ENCODE assay signal across 8 cellular contexts in genomic region chr15:73081321-73081958, GRCh38. TPM values are rescaled to one million over a fixed set of nuclear protein-coding genes. Genes with fewer than 3 reads are reported as not detected.
DNase-seq lines count a peak whose midpoint lies in the region; ATAC-seq, FAIRE-seq and TF ChIP-seq lines count a peak whose summit lies in the region.

No MANE protein-coding gene starts in this region.

- no peak overlapping the region for H3K4me3 ChIP-seq in HFF-Myc (replicated peaks; ENCODE audit: low read depth, low read length)
- no peak overlapping the region for H3K4me3 ChIP-seq in PC-9
- H3K4me3 ChIP-seq in endothelial cell of umbilical vein (replicated peaks in 1 of 3; ENCODE audit: insufficient read depth in 1 of 3, low read depth in 1 of 3, low read length in 3 of 3): no peak overlapping the region

- POLR2A ChIA-PET in PC-9 (lab: Charles Lee; ENCODE audit: unreplicated experiment): no interaction called here
- POLR2A ChIA-PET in endothelial cell of umbilical vein (lab: Charles Lee): no interaction called here

- H3K79me2 ChIP-seq in PC-9 (ENCODE audit: low read depth) (no peaks in the 10 kb centered on the region), endothelial cell of umbilical vein (ENCODE audit: control insufficient read depth, insufficient read depth, low read length) (no peaks in the 10 kb centered on the region)

- CTCF ChIA-PET in PC-9 (lab: Charles Lee): interaction anchor here (0.6 kb wide), 1 partner anchor 222 kb away, joined by 3 read pairs; no protein-coding TSS in a partner anchor
- CTCF ChIA-PET in endothelial cell of umbilical vein (lab: Charles Lee): interaction anchor here (0.8 to 3.1 kb wide), 17 partner anchors 9 to 769 kb away, joined by 3 to 106 read pairs (median 4); no protein-coding TSS in a partner anchor

- no peak for ATAC-seq in naive B cell (ENCODE audit: low read depth in 2 of 2)

- H4K20me1 ChIP-seq in PC-9 (ENCODE audit: insufficient read depth): no peaks in the 10 kb centered on the region
- peaks cover 6% of the 10 kb centered on the region for H4K20me1 ChIP-seq in endothelial cell of umbilical vein (replicated peaks; ENCODE audit: control insufficient read depth, extremely low read depth, insufficient read depth, low read length)

- H3K27me3 ChIP-seq in PC-9 (ENCODE audit: insufficient read depth, low read depth) (no peaks in the 10 kb centered on the region), endothelial cell of umbilical vein (ENCODE audit: control insufficient read depth in 2 of 2, insufficient read depth in 2 of 2, low read length in 2 of 2) (peaks cover 49 to 77% of the 10 kb centered on the region in 2 experiments)

- H3K36me3 Mint-ChIP-seq in naive B cell: no peaks in the 10 kb centered on the region
- H3K36me3 Mint-ChIP-seq in T-helper 2 cell treated with Interferon-gamma antibody and Interleukin-4, amounts not matched to agents 5 μg/mL and 100 μg/mL, for 36 hours (ENCODE audit: low read depth): no peaks in the 10 kb centered on the region

- dilution Hi-C loops in endothelial cell of umbilical vein (cut with MboI; ENCODE audit: extremely low pct_ligation_motif_present, low sequenced_read_pairs): no loop called here

- H3K9me1 ChIP-seq in endothelial cell of umbilical vein (replicated peaks; ENCODE audit: control insufficient read depth, extremely low read depth, insufficient read depth, low read length): no peaks in the 10 kb centered on the region

- intact Hi-C loops in PC-9 (cut with micrococcal nuclease; ENCODE audit: unreplicated experiment) (loop anchor here (1.0 to 5.0 kb wide), 3 partner anchors 297 to 769 kb away; no protein-coding TSS in a partner anchor), endothelial cell of umbilical vein (cut with micrococcal nuclease) (loop anchor here (1.0 to 2.0 kb wide), 5 partner anchors 284 to 769 kb away; no protein-coding TSS in a partner anchor)

- H2AFZ ChIP-seq in PC-9 (no peak overlapping the region), endothelial cell of umbilical vein (ENCODE audit: low read depth, low read length) (no peak overlapping the region)

- no peak for TF ChIP-seq POLR2A in endothelial cell of umbilical vein (IDR thresholded peaks at IDR 0.05; ENCODE audit: low read depth, low read length)

- FAIRE-seq in endothelial cell of umbilical vein (lab: Jason Lieb, UNC): no peak

- no peak overlapping the region for H3K27ac Mint-ChIP-seq in naive B cell
- no peak overlapping the region for H3K27ac Mint-ChIP-seq in T-helper 2 cell treated with Interferon-gamma antibody and Interleukin-4, amounts not matched to agents 5 μg/mL and 100 μg/mL, for 36 hours

- H3K27ac ChIP-seq in PC-9 (no peak overlapping the region), endothelial cell of umbilical vein (ENCODE audit: insufficient read depth, low read depth, low read length) (no peak overlapping the region)

- peaks cover 0 to 9% (median 0%) of the 10 kb centered on the region in 7 donors for H3K9me3 Mint-ChIP-seq in naive B cell
- H3K9me3 Mint-ChIP-seq in T-helper 2 cell treated with Interferon-gamma antibody and Interleukin-4, amounts not matched to agents 5 μg/mL and 100 μg/mL, for 36 hours: no peaks in the 10 kb centered on the region

- H3K4me1 Mint-ChIP-seq in naive B cell: no peaks in the 10 kb centered on the region
- peaks cover 5% of the 10 kb centered on the region for H3K4me1 Mint-ChIP-seq in T-helper 2 cell treated with Interferon-gamma antibody and Interleukin-4, amounts not matched to agents 5 μg/mL and 100 μg/mL, for 36 hours (ENCODE audit: low read depth)

- H3K9me3 ChIP-seq in PC-9 (ENCODE audit: insufficient read depth, low read depth) (no peaks in the 10 kb centered on the region), endothelial cell of umbilical vein (replicated peaks; ENCODE audit: control insufficient read depth, insufficient read depth, low read length) (no peaks in the 10 kb centered on the region)

- H3F3A ChIP-seq in PC-9 (ENCODE audit: insufficient read depth, low read depth): no peaks in the 10 kb centered on the region

- peaks cover 6 to 35% (median 16%) of the 10 kb centered on the region in 3 donors for H3K27me3 Mint-ChIP-seq in naive B cell
- H3K27me3 Mint-ChIP-seq in T-helper 2 cell treated with Interferon-gamma antibody and Interleukin-4, amounts not matched to agents 5 μg/mL and 100 μg/mL, for 36 hours (ENCODE audit: low read depth): peaks cover 6% of the 10 kb centered on the region

- peak; percentile 1 for DNase-seq in DMS153 (lab: John Stamatoyannopoulos, UW)
- DNase-seq in HFF-Myc (ENCODE audit: extremely low read depth, low read depth): peak; percentile 39
- peak in 1 of 2 experiments; percentile 37 for DNase-seq in PC-9
- peak; percentile 65 for DNase-seq in endothelial cell of umbilical vein (ENCODE audit: low read depth, low spot score)
- peak; percentile 5 for DNase-seq in naive B cell
- DNase-seq in iPS-NIHi11 (ENCODE audit: low spot score): no peak
- DNase-seq in activated gamma-delta T cell (lab: John Stamatoyannopoulos, UW): no peak
- no peak for DNase-seq in T-helper 2 cell treated with Interferon-gamma antibody and Interleukin-4, amounts not matched to agents 5 μg/mL and 100 μg/mL, for 36 hours (ENCODE audit: low spot score)

- H3K36me3 ChIP-seq in PC-9 (ENCODE audit: low read depth) (no peaks in the 10 kb centered on the region), endothelial cell of umbilical vein (ENCODE audit: control insufficient read depth in 2 of 2, extremely low read depth in 1 of 2, insufficient read depth in 2 of 2, low read length in 2 of 2) (no peaks in the 10 kb centered on the region)

- H3K9ac ChIP-seq in endothelial cell of umbilical vein (replicated peaks; ENCODE audit: extremely low read depth, insufficient read depth, low read length): no peak overlapping the region

- peak; percentile 42 for TF ChIP-seq CTCF in HFF-Myc (IDR thresholded peaks at IDR 0.05; ENCODE audit: low read depth, low read length, missing control alignments)
- TF ChIP-seq CTCF in PC-9 (conservative IDR thresholded peaks at IDR 0.05): peak; percentile 78
- TF ChIP-seq CTCF in endothelial cell of umbilical vein (IDR thresholded peaks at IDR 0.05; ENCODE audit: extremely low read depth in 1 of 2, insufficient read depth in 1 of 2, low read depth in 1 of 2, low read length in 2 of 2): peak; percentile 21 to 44

- H3K4me3 Mint-ChIP-seq in naive B cell: no peak overlapping the region
- H3K4me3 Mint-ChIP-seq in T-helper 2 cell treated with Interferon-gamma antibody and Interleukin-4, amounts not matched to agents 5 μg/mL and 100 μg/mL, for 36 hours: no peak overlapping the region

- BruUV-seq in PC-9 (replicated peaks; lab: Mats Ljungman, UMichigan) (no TSS peak), endothelial cell of umbilical vein (replicated peaks; lab: Mats Ljungman, UMichigan) (no TSS peak)

- H3K4me2 ChIP-seq in PC-9 (no peak overlapping the region), endothelial cell of umbilical vein (ENCODE audit: insufficient read depth, low read length) (no peak overlapping the region)

- H3K9me2 ChIP-seq in PC-9 (ENCODE audit: insufficient read depth): no peaks in the 10 kb centered on the region

- H3K4me1 ChIP-seq in PC-9 (replicated peaks; ENCODE audit: insufficient read depth): no peaks in the 10 kb centered on the region
- H3K4me1 ChIP-seq in endothelial cell of umbilical vein (ENCODE audit: control insufficient read depth, extremely low read depth, insufficient read depth, low read length): no peaks in the 10 kb centered on the region

TF ChIP-seq in endothelial cell of umbilical vein, 7 proteins besides CTCF, POLR2A, EP300 and RAD21:
- no peak for TF ChIP-seq GATA2 (IDR thresholded peaks at IDR 0.05; ENCODE audit: insufficient read depth, insufficient read length, low read depth, low read length)
- no peak for TF ChIP-seq MYC (IDR thresholded peaks at IDR 0.05; ENCODE audit: low read depth, low read length)
- no peak for TF ChIP-seq EZH2 (IDR thresholded peaks at IDR 0.05; ENCODE audit: borderline replicate concordance, low read depth, low read length, severe bottlenecking)
- TF ChIP-seq MAX (IDR thresholded peaks at IDR 0.05; ENCODE audit: insufficient read depth, insufficient read length): no peak
- TF ChIP-seq POLR2AphosphoS5 (IDR thresholded peaks at IDR 0.05; ENCODE audit: insufficient read depth, low read depth, low read length): no peak
- no peak for TF ChIP-seq FOS (IDR thresholded peaks at IDR 0.05; ENCODE audit: borderline replicate concordance, insufficient read depth, low read length)
- TF ChIP-seq JUN (IDR thresholded peaks at IDR 0.05; ENCODE audit: borderline replicate concordance, insufficient read depth, insufficient read length, low read depth): no peak
TF ChIP-seq in endothelial cell of umbilical vein: peak in this region for 0.

RNA-seq across cellular contexts. Expression of gene NEO1, which starts 29.2 kb away (rescaled TPM):
- total RNA-seq in PC-9 (2021): 4.1 and 5.2 TPM in 2 replicates
- 0.35 TPM in 2 replicates for total RNA-seq in endothelial cell of umbilical vein
- 0.12 and 0.29 TPM in 2 replicates for polyA plus RNA-seq in endothelial cell of umbilical vein
- 0.10 and 0.27 TPM in 2 replicates for polyA plus RNA-seq in endothelial cell of umbilical vein (2011; cell fraction: cytosol; rRNA removed)
- 0.11 and 0.14 TPM in 2 replicates for polyA plus RNA-seq in endothelial cell of umbilical vein (2011; cell fraction: nucleus; rRNA removed)
- polyA plus RNA-seq in endothelial cell of umbilical vein (2012): 0.12 TPM in 1 of 2 replicates, not detected in the other
- polyA minus RNA-seq in endothelial cell of umbilical vein: 0.10 and 0.57 TPM in 2 replicates
- 9.5 TPM for polyA minus RNA-seq in endothelial cell of umbilical vein (2011; cell fraction: cytosol; rRNA and poly(A)+ RNA removed)
- polyA minus RNA-seq in endothelial cell of umbilical vein (2011; cell fraction: nucleus; rRNA and poly(A)+ RNA removed): 0.24 and 0.53 TPM in 2 replicates
- polyA plus RNA-seq in naive B cell (ENCODE audit: low read depth in 6 of 6): 1 to 10 TPM in 1 of 6 donors, under 1 TPM in 4, not detected in 1; 0.48 to 2.1 (median 0.85) TPM

Comparison
In these comparisons a context has a peak if more than half of its experiments do, and no peak if none do; other contexts are left out.
1. DNase-seq: peak in DMS153 (single experiment), HFF-Myc (single experiment), endothelial cell of umbilical vein (single experiment) and naive B cell (single experiment); none in iPS-NIHi11 (single experiment), activated gamma-delta T cell (single experiment) and T-helper 2 cell treated with Interferon-gamma antibody and Interleukin-4, amounts not matched to agents 5 μg/mL and 100 μg/mL, for 36 hours (single experiment).
2. Peak in every context shown above with its lines, with median percentiles within 50 percentile points of each other: CTCF ChIP-seq.